In the genomic region with DNA sequence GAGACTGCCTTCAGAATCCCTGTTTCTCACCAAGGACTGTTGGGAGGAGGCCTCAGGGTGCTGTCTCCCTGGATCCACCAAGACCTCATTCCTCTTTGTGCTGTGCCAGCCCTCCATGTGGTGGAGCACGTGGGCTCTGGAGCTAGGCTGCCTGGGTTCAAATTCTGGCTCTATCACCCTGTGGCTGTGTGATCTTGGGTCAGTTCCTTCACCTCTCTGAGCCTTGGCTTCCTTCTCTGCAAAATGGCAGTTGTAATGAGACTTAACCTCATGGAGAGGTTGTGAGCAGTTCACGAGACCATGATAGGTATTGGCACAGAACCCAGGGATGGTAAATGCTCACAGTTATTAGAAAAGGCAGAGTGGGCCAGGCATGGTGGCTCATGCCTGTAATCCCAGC, we compare ENCODE assay signal across 30 cellular contexts. TPM values are rescaled to one million over a fixed set of nuclear protein-coding genes. Genes with fewer than 3 reads are reported as not detected.
"Had no signal": no experiment of that assay in that cellular context is flagged by ENCODE, and none has a peak within 500 bp of the region (broad histone marks: within the 10 kb centered on the region; RNA-seq: fewer than 3 reads in every experiment).

No MANE protein-coding gene starts in this region.

- ATAC-seq: heart left ventricle; mucosa of descending colon; naive thymus-derived CD4-positive, alpha-beta T cell; natural killer cell treated with Interleukin-12 subunit alpha and Interleukin-12 subunit beta and Interleukin-15 and Interleukin-18, amount 100 ng/mL, for 72 hours; sciatic nerve; stimulated activated memory B cell treated with anti-CD40 and anti-IgM and Interleukin-4, amounts not matched to agents 10 μg/mL and 1 μg/mL and 100 μg/mL, for 72 hours; stimulated activated naive CD8-positive, alpha-beta T cell treated with anti-CD3 and anti-CD28 coated beads, Interleukin-15, Interleukin-2, amounts not matched to agents 100 U/mL and 50 U/mL, for 24 hours; upper lobe of right lung had no signal

- DNase-seq: heart left ventricle; hypothalamus; immature natural killer cell; left ventricle myocardium inferior; midbrain; mucosa of descending colon; naive thymus-derived CD4-positive, alpha-beta T cell; stimulated activated CD4-positive, alpha-beta T cell treated with anti-CD3 and anti-CD28 coated beads, Interleukin-1b, Interleukin-23, amount 100 ng/mL, for 48 hours; stimulated activated CD4-positive, alpha-beta T cell treated with anti-CD3 and anti-CD28 coated beads, Interleukin-2, amount 100 ng/mL, for 48 hours; stimulated activated CD4-positive, alpha-beta T cell treated with anti-CD3 and anti-CD28 coated beads, Interleukin-4, amount 100 ng/mL, for 4 hours; stimulated activated CD8-positive, alpha-beta memory T cell treated with anti-CD3 and anti-CD28 coated beads, Interleukin-4, amount 100 ng/mL, for 48 hours; stimulated activated naive CD8-positive, alpha-beta T cell treated with anti-CD3 and anti-CD28 coated beads, Interleukin-15, Interleukin-2, amounts not matched to agents 100 U/mL and 50 U/mL, for 24 hours; stomach; testis; thyroid gland; trophoblast cell; upper lobe of right lung; uterus had no signal

- H3K4me1 ChIP-seq: uterus had no signal

- FAIRE-seq: islet of Langerhans had no signal

- H3K4me3 ChIP-seq: heart left ventricle, left ventricle myocardium inferior, mucosa of descending colon, ovary, right atrium auricular region, skin epidermis, stomach, testis, thyroid gland, upper lobe of right lung, uterus had no signal

- H3K36me3 ChIP-seq: heart left ventricle, left ventricle myocardium inferior, ovary, right atrium auricular region, stomach, thyroid gland, upper lobe of right lung, uterus had no signal

- H3K9me3 ChIP-seq: heart left ventricle, left ventricle myocardium inferior, mucosa of descending colon, ovary, right atrium auricular region, stomach, testis, thyroid gland, upper lobe of right lung, uterus had no signal

- H3K27ac ChIP-seq: heart left ventricle, left ventricle myocardium inferior, ovary, right atrium auricular region, skin epidermis, stomach, testis, thyroid gland, upper lobe of right lung, uterus had no signal

- H3K27me3 ChIP-seq: ovary, right atrium auricular region, testis, thyroid gland, uterus had no signal

RNA-seq across cellular contexts. Expression of gene PNMA8C, which starts 6.4 kb away (rescaled TPM):
- total RNA-seq: left ventricle myocardium inferior; lower leg skin; lung microvascular endothelial cell; mesenteric fat pad; naive thymus-derived CD4-positive, alpha-beta T cell; natural killer cell treated with Interleukin-12 subunit alpha and Interleukin-12 subunit beta and Interleukin-15 and Interleukin-18, amount 100 ng/mL, for 72 hours; omental fat pad; renal cortical epithelial cell; right atrium auricular region; sciatic nerve; upper lobe of right lung had no signal
- polyA plus RNA-seq: naive thymus-derived CD4-positive, alpha-beta T cell had no signal

RNA-seq across cellular contexts. Expression of gene CCDC8, which starts 9.0 kb away (rescaled TPM):
- total RNA-seq: naive thymus-derived CD4-positive, alpha-beta T cell; natural killer cell treated with Interleukin-12 subunit alpha and Interleukin-12 subunit beta and Interleukin-15 and Interleukin-18, amount 100 ng/mL, for 72 hours had no signal
- polyA plus RNA-seq: immature natural killer cell; naive thymus-derived CD4-positive, alpha-beta T cell had no signal

RNA-seq across cellular contexts. Expression of gene PNMA8A, which starts 49.0 kb away (rescaled TPM):
- total RNA-seq: lung microvascular endothelial cell; natural killer cell treated with Interleukin-12 subunit alpha and Interleukin-12 subunit beta and Interleukin-15 and Interleukin-18, amount 100 ng/mL, for 72 hours had no signal
- polyA plus RNA-seq: immature natural killer cell; naive thymus-derived CD4-positive, alpha-beta T cell had no signal
